ENCODE assay signal across 8 cellular contexts in genomic region chr14:24368215-24368561, GRCh38. TPM values are rescaled to one million over a fixed set of nuclear protein-coding genes. Genes with fewer than 3 reads are reported as not detected.
A peak's percentile ranks its signal among the peaks of the same experiment; 100 is the strongest.
DNase-seq lines count a peak whose midpoint lies in the region; ATAC-seq and TF ChIP-seq lines count a peak whose summit lies in the region.

No MANE protein-coding gene starts in this region.

- intact Hi-C loops in CD4-positive, alpha-beta memory T cell (cut with micrococcal nuclease), result loop anchor here (10.0 kb wide), 1 partner anchor 307 kb away; no protein-coding TSS in a partner anchor
- intact Hi-C loops in OCI-LY7 (cut with micrococcal nuclease; ENCODE audit: unreplicated experiment), result loop anchor here (5.0 to 10.0 kb wide), 2 partner anchors 171 to 803 kb away; partner anchors contain the start of genes AP1G2 and TM9SF1
- intact Hi-C loops in esophagus muscularis mucosa (cut with DNase I), result no loop called here

- H3K14ac ChIP-seq in trophoblast cell (ENCODE audit: low read length), result peak overlapping the region; percentile 93

- H3K4ac ChIP-seq in trophoblast cell (ENCODE audit: low read depth, low read length), result peak overlapping the region; percentile 97

- no peaks in the 10 kb centered on the region for H3K36me3 ChIP-seq in CD4-positive, alpha-beta memory T cell (ENCODE audit: insufficient read depth, low read length)
- H3K36me3 ChIP-seq in OCI-LY7 (ENCODE audit: insufficient read depth, low read length) (0 out of 2 replicates have a peak, but pooled peaks cover 5% of the 10 kb centered on the region), esophagus muscularis mucosa (peaks cover 0 to 18% (median 12%) of the 10 kb centered on the region in 4 donors), trophoblast cell (ENCODE audit: control insufficient read depth in 1 of 2, insufficient read depth in 2 of 2, low read length in 2 of 2) (peaks cover 14 to 20% of the 10 kb centered on the region in 2 experiments)

- H3K9me3 Mint-ChIP-seq in CD4-positive, alpha-beta memory T cell, result no peaks in the 10 kb centered on the region

- TF ChIP-seq CTCF in OCI-LY7 (conservative IDR thresholded peaks at IDR 0.05; ENCODE audit: low read length) (no peak), esophagus muscularis mucosa (IDR thresholded peaks at IDR 0.05) (no peak)

- H3K18ac ChIP-seq in trophoblast cell (ENCODE audit: low read length), result peak overlapping the region; percentile 98

- peaks cover 30 to 31% of the 10 kb centered on the region in 2 donors for H3K27me3 Mint-ChIP-seq in CD4-positive, alpha-beta memory T cell

- no peaks in the 10 kb centered on the region for H4K20me1 ChIP-seq in OCI-LY7 (ENCODE audit: insufficient read depth, low read length)

- ATAC-seq in HG03520 (IDR thresholded peaks at IDR 0.05; ENCODE audit: unreplicated experiment), result no peak

- peaks cover 35% of the 10 kb centered on the region for H3K4me1 ChIP-seq in CD4-positive, alpha-beta memory T cell (ENCODE audit: insufficient read depth, low read length)
- H3K4me1 ChIP-seq in OCI-LY7 (ENCODE audit: insufficient read depth, low read length, poor library complexity, severe bottlenecking) (peaks cover 29% of the 10 kb centered on the region), esophagus muscularis mucosa (peaks cover 35 to 83% (median 80%) of the 10 kb centered on the region in 4 donors), trophoblast cell (ENCODE audit: control insufficient read depth in 1 of 2, insufficient read depth in 2 of 2, low read length in 2 of 2) (peaks cover 3 to 9% of the 10 kb centered on the region in 2 experiments)

- H3K27ac ChIP-seq in CD4-positive, alpha-beta memory T cell (ENCODE audit: low read depth, low read length), result no peak overlapping the region
- H3K27ac ChIP-seq in OCI-LY7 (ENCODE audit: low read depth, low read length, poor library complexity, severe bottlenecking) (peak overlapping the region; percentile 93), esophagus muscularis mucosa (replicated peaks in 1 of 4) (peak overlapping the region; percentile 97 to 98 (median 98)), trophoblast cell (ENCODE audit: low read depth, low read length) (peak overlapping the region; percentile 72)

- POLR2A ChIA-PET in CD4-positive, alpha-beta memory T cell (lab: Charles Lee; ENCODE audit: partially characterized antibody), result no interaction called here
- POLR2A ChIA-PET in OCI-LY7 (lab: Charles Lee), result interaction anchor here (0.5 to 1.5 kb wide), 3 partner anchors 17 to 95 kb away, joined by 5 to 8 read pairs (median 5); no protein-coding TSS in a partner anchor

- WGBS in esophagus muscularis mucosa, result 2% methylated on average over 14 of the region's 15 CpGs
- no CpG with 5 or more reads among the region's 15 CpGs for WGBS in trophoblast cell (ENCODE audit: extremely low coverage, insufficient coverage, insufficient read length)

- peak overlapping the region; percentile 99 for H3K4me2 ChIP-seq in OCI-LY7 (ENCODE audit: low read length)
- H3K4me2 ChIP-seq in trophoblast cell (ENCODE audit: low read length), result peak overlapping the region; percentile 98

- H2AFZ ChIP-seq in OCI-LY7 (ENCODE audit: low read length) (peak overlapping the region; percentile 92), trophoblast cell (ENCODE audit: insufficient read depth, low read length, poor library complexity) (peak overlapping the region; percentile 38)

- H2AK5ac ChIP-seq in trophoblast cell (ENCODE audit: low read length), result peak overlapping the region; percentile 83

- H3K4me3 Mint-ChIP-seq in CD4-positive, alpha-beta memory T cell, result peak overlapping the region in 7 of 8 donors; percentile 15 to 87 (median 48)

- no peak for TF ChIP-seq POLR2A in esophagus muscularis mucosa (IDR thresholded peaks at IDR 0.05; ENCODE audit: low read depth)

- H4K12ac ChIP-seq in trophoblast cell (ENCODE audit: low read depth, low read length), result peak overlapping the region; percentile 94

- H4K91ac ChIP-seq in trophoblast cell (ENCODE audit: low read depth, low read length), result peak overlapping the region; percentile 99

- H4K8ac ChIP-seq in trophoblast cell (ENCODE audit: low read depth, low read length), result peak overlapping the region; percentile 94

- no TSS peak for BruUV-seq in OCI-LY7 (replicated peaks; lab: Mats Ljungman, UMichigan)

- H3K79me1 ChIP-seq in trophoblast cell (ENCODE audit: low read length), result peaks cover 30% of the 10 kb centered on the region

- H3K9ac ChIP-seq in trophoblast cell (ENCODE audit: low read length), result peak overlapping the region; percentile 8

- peak overlapping the region; percentile 97 for H2BK120ac ChIP-seq in trophoblast cell (ENCODE audit: insufficient read depth, low read length, poor library complexity)

- peaks cover 15 to 31% (median 22%) of the 10 kb centered on the region in 4 donors for H3K4me1 Mint-ChIP-seq in CD4-positive, alpha-beta memory T cell

- H3K9me3 ChIP-seq in CD4-positive, alpha-beta memory T cell (ENCODE audit: control insufficient read depth in 1 of 2, low read length in 2 of 2), result no peaks in the 10 kb centered on the region
- no peaks in the 10 kb centered on the region for H3K9me3 ChIP-seq in OCI-LY7 (ENCODE audit: low read length)
- H3K9me3 ChIP-seq in esophagus muscularis mucosa, result no peaks in the 10 kb centered on the region
- H3K9me3 ChIP-seq in trophoblast cell (ENCODE audit: insufficient read depth, low read depth, low read length), result peaks cover 1% of the 10 kb centered on the region

- H2BK5ac ChIP-seq in trophoblast cell (ENCODE audit: low read depth, low read length, poor library complexity), result peak overlapping the region; percentile 79

- no peak for TF ChIP-seq EP300 in esophagus muscularis mucosa (IDR thresholded peaks at IDR 0.05)

- H3K4me3 ChIP-seq in CD4-positive, alpha-beta memory T cell (ENCODE audit: low read length in 2 of 2), result no peak overlapping the region
- H3K4me3 ChIP-seq in OCI-LY7 (ENCODE audit: low read depth, low read length, poor library complexity, severe bottlenecking) (peak overlapping the region; percentile 91), esophagus muscularis mucosa (peak overlapping the region; percentile 80 to 81 (median 80)), trophoblast cell (ENCODE audit: low read depth, low read length) (peak overlapping the region; percentile 77)

- CTCF ChIA-PET in CD4-positive, alpha-beta memory T cell (lab: Charles Lee; ENCODE audit: partially characterized antibody), result interaction anchor here (1.1 kb wide), 1 partner anchor 63 kb away, joined by 5 read pairs; no protein-coding TSS in a partner anchor
- CTCF ChIA-PET in OCI-LY7 (lab: Charles Lee; ENCODE audit: unreplicated experiment), result interaction anchor here (1.0 kb wide), 1 partner anchor 63 kb away, joined by 4 read pairs; no protein-coding TSS in a partner anchor

- H3K27me3 ChIP-seq in CD4-positive, alpha-beta memory T cell (ENCODE audit: insufficient read depth, low read length), result peaks cover 29% of the 10 kb centered on the region
- H3K27me3 ChIP-seq in esophagus muscularis mucosa (no peaks in the 10 kb centered on the region), trophoblast cell (ENCODE audit: insufficient read depth, low read length) (no peaks in the 10 kb centered on the region)

- H3K36me3 Mint-ChIP-seq in CD4-positive, alpha-beta memory T cell, result no peaks in the 10 kb centered on the region

- H3K23ac ChIP-seq in trophoblast cell (ENCODE audit: low read length), result no peak overlapping the region

- H3K27ac Mint-ChIP-seq in CD4-positive, alpha-beta memory T cell, result peak overlapping the region in 1 of 7 donors; percentile 68

- H2BK12ac ChIP-seq in trophoblast cell (ENCODE audit: low read length), result peak overlapping the region; percentile 81

- DNase-seq in CD4-positive, alpha-beta memory T cell, result no peak
- DNase-seq in OCI-LY7 (ENCODE audit: low spot score) (no peak), esophagus muscularis mucosa (ENCODE audit: extremely low spot score) (no peak), trophoblast cell (no peak), islet precursor cell (no peak), NCI-H510A treated with DMSO at 0.1 percent for 48 hours (lab: John Stamatoyannopoulos, UW) (no peak), NCI-H1105 (lab: John Stamatoyannopoulos, UW) (no peak)

- no peaks in the 10 kb centered on the region for H3K9me2 ChIP-seq in OCI-LY7 (ENCODE audit: insufficient read depth, low read length)

- peaks cover 3% of the 10 kb centered on the region; the same call in 1 of the 2 replicates for H3K79me2 ChIP-seq in OCI-LY7 (ENCODE audit: insufficient read depth, low read depth, low read length)
- H3K79me2 ChIP-seq in trophoblast cell (ENCODE audit: control insufficient read depth, insufficient read depth, low read length, poor library complexity), result peaks cover 6% of the 10 kb centered on the region

RNA-seq across cellular contexts. Expression of gene NFATC4, which starts 0.2 kb away (rescaled TPM):
- total RNA-seq in CD4-positive, alpha-beta memory T cell, result not detected
- polyA plus RNA-seq in CD4-positive, alpha-beta memory T cell, result not detected
- 72.2 and 94.7 TPM in 2 replicates for total RNA-seq in OCI-LY7 (2014; rRNA removed; shearing (Covaris generic))
- 96.6 and 130 TPM in 2 replicates for total RNA-seq in OCI-LY7 (2022)
- 10 to 100 TPM; 38.8 to 65.2 (median 48.3) TPM for total RNA-seq in esophagus muscularis mucosa
- polyA plus RNA-seq in trophoblast cell (2013), result 33.4 and 33.6 TPM in 2 replicates

RNA-seq across cellular contexts. Expression of gene RIPK3, which starts 28.4 kb away (rescaled TPM):
- total RNA-seq in CD4-positive, alpha-beta memory T cell, result 10 to 100 TPM; 63.0 to 63.5 TPM
- 10 to 100 TPM in 1 of 2 donors, 1 to 10 TPM in 1; 6.2 to 16.7 TPM for polyA plus RNA-seq in CD4-positive, alpha-beta memory T cell
- total RNA-seq in OCI-LY7 (2014; rRNA removed; shearing (Covaris generic)), result 8.1 and 13.8 TPM in 2 replicates
- 14.5 and 18.8 TPM in 2 replicates for total RNA-seq in OCI-LY7 (2022)
- total RNA-seq in esophagus muscularis mucosa, result 1 to 10 TPM; 3.8 to 6.4 (median 6.1) TPM
- 0.36 and 0.47 TPM in 2 replicates for polyA plus RNA-seq in trophoblast cell (2013)

RNA-seq across cellular contexts. Expression of gene NYNRIN, which starts 30.6 kb away (rescaled TPM):
- under 1 TPM in 1 of 2 experiments, not detected in 1; 0.32 TPM for total RNA-seq in CD4-positive, alpha-beta memory T cell
- under 1 TPM in 1 of 2 donors, not detected in 1; 0.02 TPM for polyA plus RNA-seq in CD4-positive, alpha-beta memory T cell
- total RNA-seq in OCI-LY7 (2014; rRNA removed; shearing (Covaris generic)), result 0.13 TPM in 2 replicates
- total RNA-seq in OCI-LY7 (2022) (not detected in 2 replicates), esophagus muscularis mucosa (10 to 100 TPM in 3 of 4 donors, 1 to 10 TPM in 1; 8.0 to 21.2 (median 13.4) TPM)
- polyA plus RNA-seq in trophoblast cell (2013), result 28.6 and 29.2 TPM in 2 replicates

RNA-seq across cellular contexts. Expression of gene ADCY4, which starts 33.3 kb away (rescaled TPM):
- total RNA-seq in CD4-positive, alpha-beta memory T cell, result 1 to 10 TPM; 7.1 to 8.1 TPM
- under 1 TPM; 0.48 to 0.62 TPM for polyA plus RNA-seq in CD4-positive, alpha-beta memory T cell
- total RNA-seq in OCI-LY7 (2014; rRNA removed; shearing (Covaris generic)), result 0.26 and 2.0 TPM in 2 replicates
- total RNA-seq in OCI-LY7 (2022), result 3.4 and 6.0 TPM in 2 replicates
- 10 to 100 TPM; 21.5 to 36.9 (median 27.9) TPM for total RNA-seq in esophagus muscularis mucosa
- 2.7 and 3.6 TPM in 2 replicates for polyA plus RNA-seq in trophoblast cell (2013)

RNA-seq across cellular contexts. Expression of gene LTB4R, which starts 56.9 kb away (rescaled TPM):
- total RNA-seq in CD4-positive, alpha-beta memory T cell, result 10 to 100 TPM; 19.5 to 20.0 TPM
- polyA plus RNA-seq in CD4-positive, alpha-beta memory T cell, result 10 to 100 TPM in 1 of 2 donors, 1 to 10 TPM in 1; 9.6 to 10.6 TPM
- 15.8 and 17.9 TPM in 2 replicates for total RNA-seq in OCI-LY7 (2014; rRNA removed; shearing (Covaris generic))
- total RNA-seq in OCI-LY7 (2022) (28.3 and 30.5 TPM in 2 replicates), esophagus muscularis mucosa (1 to 10 TPM in 3 of 4 donors, under 1 TPM in 1; 0.42 to 6.0 (median 2.9) TPM)
- 3.9 and 4.0 TPM in 2 replicates for polyA plus RNA-seq in trophoblast cell (2013)

Comparison
In these comparisons a context has a peak if more than half of its experiments do, and no peak if none do; other contexts are left out.
1. H3K4me3 ChIP-seq: peak in OCI-LY7 (single experiment), esophagus muscularis mucosa (4 of 4) and trophoblast cell (single experiment); none in CD4-positive, alpha-beta memory T cell (0 of 2).
2. RNA of gene NFATC4, which starts 0.2 kb away (total RNA-seq): 72.2 to 130 TPM in OCI-LY7 and 38.8 to 65.2 TPM in esophagus muscularis mucosa; not detected in CD4-positive, alpha-beta memory T cell; every median in the first group is over 10 times any median in the second.
3. RNA of gene NYNRIN, which starts 30.6 kb away (total RNA-seq): 8.0 to 21.2 TPM in esophagus muscularis mucosa; 0.32 TPM in CD4-positive, alpha-beta memory T cell and 0.13 TPM in OCI-LY7; every median in the first group is over 4 times any median in the second.